Comparison of ENCODE assay signal across 12 cellular contexts in genomic region chr21:31201144-31201543, GRCh38.
DNase-seq lines count a peak whose midpoint lies in the region; ATAC-seq and TF ChIP-seq lines count a peak whose summit lies in the region.
"Had no signal": no experiment of that assay in that cellular context is flagged by ENCODE, and none has a peak within 500 bp of the region (broad histone marks: within the 10 kb centered on the region; RNA-seq: fewer than 3 reads in every experiment).

No MANE protein-coding gene starts in this region.

- intact Hi-C loops in A673 (cut with micrococcal nuclease; ENCODE audit: unreplicated experiment), result no loop called here

- CTCF ChIA-PET in A673 (lab: Charles Lee), result no interaction called here

- H3K9me3 ChIP-seq in gastroesophageal sphincter, result no peaks in the 10 kb centered on the region
- H3K9me3 ChIP-seq in skeletal muscle satellite cell (replicated peaks; ENCODE audit: low read length), result no peaks in the 10 kb centered on the region
- H3K9me3 ChIP-seq in A673 (ENCODE audit: low read depth, low read length, poor library complexity, severe bottlenecking), result no peaks in the 10 kb centered on the region

- H3K4me2 ChIP-seq in skeletal muscle satellite cell (ENCODE audit: low read length), result peak overlapping the region; percentile 73

- H3K4me3 ChIP-seq in gastroesophageal sphincter (no peak overlapping the region), skeletal muscle satellite cell (ENCODE audit: low read length) (peak overlapping the region; percentile 31), A673 (ENCODE audit: low read depth, low read length, poor library complexity, severe bottlenecking) (no peak overlapping the region)

- H3K36me3 ChIP-seq in gastroesophageal sphincter, result no peaks in the 10 kb centered on the region
- no peaks in the 10 kb centered on the region for H3K36me3 ChIP-seq in skeletal muscle satellite cell (ENCODE audit: insufficient read depth, low read length)
- no peaks in the 10 kb centered on the region for H3K36me3 ChIP-seq in A673 (ENCODE audit: insufficient read depth, low read length, poor library complexity, severe bottlenecking)

- H3K4me1 ChIP-seq in gastroesophageal sphincter, result no peaks in the 10 kb centered on the region
- H3K4me1 ChIP-seq in skeletal muscle satellite cell (ENCODE audit: control insufficient read depth, insufficient read depth, low read length), result peaks cover 34% of the 10 kb centered on the region
- H3K4me1 ChIP-seq in A673 (ENCODE audit: insufficient read depth, low read length, poor library complexity, severe bottlenecking), result no peaks in the 10 kb centered on the region

- no TSS peak for BruUV-seq in A673 (replicated peaks; lab: Mats Ljungman, UMichigan)

- WGBS in gastroesophageal sphincter (ENCODE audit: low coverage in 1 of 2), 2 donors, result 23 to 38% methylated on average over 2 of the region's 2 CpGs

- peak overlapping the region; percentile 35 for H3K9ac ChIP-seq in skeletal muscle satellite cell (ENCODE audit: low read depth, low read length)

- no peak for TF ChIP-seq EP300 in gastroesophageal sphincter (IDR thresholded peaks at IDR 0.05)

- ATAC-seq in GM18907 (IDR thresholded peaks at IDR 0.05; ENCODE audit: unreplicated experiment), result peak; percentile 19
- ATAC-seq in gastroesophageal sphincter, result peak; percentile 55
- ATAC-seq in GM18870 (IDR thresholded peaks at IDR 0.05; ENCODE audit: unreplicated experiment), result no peak
- ATAC-seq: activated CD8-positive, alpha-beta T cell treated with anti-CD3 and anti-CD28 coated beads, Interleukin-2, amount 10 ng/mL, durations not matched to agents 7 days and 5 days had no signal

- POLR2A ChIA-PET in A673 (lab: Charles Lee; ENCODE audit: low non-redundant PET), result no interaction called here

- H3K27ac ChIP-seq in gastroesophageal sphincter (peak overlapping the region; percentile 11 to 68 (median 48)), A673 (ENCODE audit: low read depth, low read length, poor library complexity, severe bottlenecking) (no peak overlapping the region)

- TF ChIP-seq POLR2A in gastroesophageal sphincter (IDR thresholded peaks at IDR 0.05), result no peak

- TF ChIP-seq CTCF in gastroesophageal sphincter (IDR thresholded peaks at IDR 0.05), result no peak
- no peak for TF ChIP-seq CTCF in A673 (conservative IDR thresholded peaks at IDR 0.05; ENCODE audit: low read depth, low read length)

- peak; percentile 4 for DNase-seq in NAMALWA (ENCODE audit: low spot score)
- DNase-seq in NCI-H226, result no peak
- no peak for DNase-seq in dedifferentiated amniotic fluid mesenchymal stem cell (ENCODE audit: extremely low spot score)
- no peak for DNase-seq in A673 (ENCODE audit: low spot score)
- DNase-seq: activated CD8-positive, alpha-beta T cell treated with anti-CD3 and anti-CD28 coated beads, Interleukin-2, amount 10 ng/mL, durations not matched to agents 7 days and 5 days; activated naive CD4-positive, alpha-beta T cell treated with Interleukin-2 at 50 U/mL for 16 hours; NCI-H2171; stimulated activated CD4-positive, alpha-beta T cell treated with anti-CD3 and anti-CD28 coated beads, Interleukin-1b, Interleukin-23, amount 100 ng/mL, for 48 hours had no signal

- H3K27me3 ChIP-seq in gastroesophageal sphincter (peaks cover 11% of the 10 kb centered on the region), skeletal muscle satellite cell (ENCODE audit: control insufficient read depth, insufficient read depth, low read length) (no peaks in the 10 kb centered on the region), A673 (replicated peaks; ENCODE audit: insufficient read depth, low read depth, low read length, poor library complexity) (no peaks in the 10 kb centered on the region)
